ENCODE assay signal across 8 cellular contexts in the genomic region with DNA sequence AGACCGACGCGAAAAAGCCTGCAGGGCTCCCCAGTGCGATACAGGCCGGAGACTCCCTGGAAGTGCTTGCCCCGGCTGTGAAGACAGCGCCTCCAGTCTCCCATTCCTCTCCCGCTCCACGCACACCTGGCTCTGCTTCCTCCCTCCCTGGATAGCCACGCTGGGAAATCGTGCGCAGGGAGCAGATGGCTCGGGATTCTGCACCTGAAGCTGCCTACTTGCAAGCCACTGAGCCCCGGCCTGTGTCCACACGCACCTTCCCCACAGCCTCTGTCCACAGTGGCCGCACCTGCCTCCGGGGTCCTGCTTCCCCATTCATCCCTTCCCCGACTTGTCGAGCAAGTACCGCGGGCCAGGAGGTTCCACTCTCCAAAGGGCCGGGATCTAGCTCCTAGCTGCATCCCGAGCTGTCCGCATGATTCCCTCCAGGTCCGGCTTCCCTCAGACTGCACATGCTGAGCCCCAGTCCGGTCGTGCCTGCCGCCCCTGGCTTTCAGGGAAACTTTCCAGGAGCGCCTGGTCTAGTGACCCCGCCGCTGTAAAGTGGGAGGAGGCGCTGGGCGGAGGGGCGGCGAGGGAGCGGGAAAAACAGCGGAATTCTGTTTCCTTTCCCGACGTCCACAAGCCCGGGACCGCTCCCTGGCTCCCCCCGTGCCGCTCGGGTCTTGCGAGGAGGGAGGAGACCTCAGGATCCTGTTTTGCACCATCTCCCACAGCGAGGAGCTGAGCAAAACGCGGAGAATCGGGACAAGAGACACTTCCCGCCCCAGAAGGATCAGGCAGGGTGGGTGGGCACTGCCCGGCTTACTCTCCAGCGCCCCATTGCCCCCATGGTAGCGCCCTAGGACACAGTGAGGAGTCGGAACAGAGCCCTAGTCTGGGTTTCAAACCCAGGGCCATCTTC. TPM values are rescaled to one million over a fixed set of nuclear protein-coding genes. Genes with fewer than 3 reads are reported as not detected.
DNase-seq lines count a peak whose midpoint lies in the region; ATAC-seq and TF ChIP-seq lines count a peak whose summit lies in the region.

No MANE protein-coding gene starts in this region.

- no peak for TF ChIP-seq CTCF in epithelial cell of esophagus (IDR thresholded peaks at IDR 0.05; ENCODE audit: insufficient read depth, low read depth, low read length, missing control alignments)

- H3K36me3 ChIP-seq in urinary bladder (ENCODE audit: insufficient read depth): no peaks in the 10 kb centered on the region

- peak; percentile 11 for DNase-seq in DMS114 treated with DMSO at 0.1 percent for 48 hours (lab: John Stamatoyannopoulos, UW; ENCODE audit: unreplicated experiment)
- peak; percentile 67 to 78 for DNase-seq in NCI-H524 (lab: John Stamatoyannopoulos, UW)
- DNase-seq in epithelial cell of esophagus (ENCODE audit: low read depth): peak; percentile 48
- peak; percentile 35 for DNase-seq in mucosa of gallbladder (ENCODE audit: low spot score)
- DNase-seq in SHP77 treated with DMSO at 0.1 percent for 48 hours (lab: John Stamatoyannopoulos, UW): no peak

- no peaks in the 10 kb centered on the region for H3K4me1 ChIP-seq in urinary bladder (ENCODE audit: insufficient read depth)

- H3K4me3 ChIP-seq in epithelial cell of esophagus (ENCODE audit: low read length): peak overlapping the region; percentile 66
- H3K4me3 ChIP-seq in urinary bladder (ENCODE audit: low read depth, low read length): peak overlapping the region; percentile 50

- ATAC-seq in GM21825 (IDR thresholded peaks at IDR 0.05; ENCODE audit: unreplicated experiment) (no peak), GM18511 (IDR thresholded peaks at IDR 0.05; ENCODE audit: unreplicated experiment) (no peak)

- WGBS in urinary bladder: 5% methylated on average over 54 of the region's 54 CpGs

- H3K27ac ChIP-seq in urinary bladder (ENCODE audit: low read depth): no peak overlapping the region

RNA-seq across cellular contexts. Expression of a gene that starts 2.0 kb away (rescaled TPM):
- total RNA-seq in mucosa of gallbladder (98.1 TPM), urinary bladder (54.0 TPM)
- 6.6 TPM for polyA plus RNA-seq in urinary bladder
